ENCODE assay signal across 8 cellular contexts in genomic region chr16:67842509-67843342, GRCh38. TPM values are rescaled to one million over a fixed set of nuclear protein-coding genes. Genes with fewer than 3 reads are reported as not detected.
DNase-seq lines count a peak whose midpoint lies in the region; ATAC-seq and TF ChIP-seq lines count a peak whose summit lies in the region.

No MANE protein-coding gene starts in this region.

- intact Hi-C loops in activated naive CD4-positive, alpha-beta T cell treated with anti-CD3 and anti-CD28 coated beads for 36 hours (cut with micrococcal nuclease): loop anchor here (1.0 to 5.0 kb wide), 9 partner anchors 9 to 615 kb away; partner anchors contain the start of genes CTCF, FHOD1, GFOD2 and RANBP10
- intact Hi-C loops in transverse colon (cut with DNase I; ENCODE audit: low total_unique reads): no loop called here

- peak overlapping the region; percentile 89 for H3K4me3 Mint-ChIP-seq in activated naive CD4-positive, alpha-beta T cell treated with anti-CD3 and anti-CD28 coated beads for 36 hours

- no peaks in the 10 kb centered on the region for H3K27me3 Mint-ChIP-seq in activated naive CD4-positive, alpha-beta T cell treated with anti-CD3 and anti-CD28 coated beads for 36 hours (ENCODE audit: low read depth)

- ATAC-seq in GM18517 (IDR thresholded peaks at IDR 0.05; ENCODE audit: unreplicated experiment): peak; percentile 13
- ATAC-seq in HG03108 (IDR thresholded peaks at IDR 0.05; ENCODE audit: unreplicated experiment): peak; percentile 5

- H3K27ac ChIP-seq in AG04450 (ENCODE audit: low read depth, low read length) (peak overlapping the region; percentile 65), osteoblast (ENCODE audit: low read depth, low read length) (peak overlapping the region; percentile 91), transverse colon (peak overlapping the region; percentile 95 to 98 (median 97))

- 1% methylated on average over 64 of the region's 67 CpGs; no CpG with 5 or more reads in 1 of the 2 donors for WGBS in transverse colon (ENCODE audit: low coverage in 1 of 2), 2 donors

- TF ChIP-seq POLR2A in transverse colon (IDR thresholded peaks at IDR 0.05): no peak

- peak overlapping the region; percentile 87 for H3K27ac Mint-ChIP-seq in activated naive CD4-positive, alpha-beta T cell treated with anti-CD3 and anti-CD28 coated beads for 36 hours

- H3K36me3 ChIP-seq in osteoblast (ENCODE audit: insufficient read depth, low read length) (no peaks in the 10 kb centered on the region), transverse colon (no peaks in the 10 kb centered on the region)

- CTCF ChIA-PET in AG04450 (lab: Charles Lee): interaction anchor here (1.0 to 1.1 kb wide), 2 partner anchors 26 to 153 kb away, joined by 3 read pairs; no protein-coding TSS in a partner anchor
- CTCF ChIA-PET in activated naive CD4-positive, alpha-beta T cell treated with anti-CD3 and anti-CD28 coated beads for 36 hours (lab: Charles Lee): interaction anchor here (0.7 to 4.2 kb wide), 6 partner anchors 9 to 295 kb away, joined by 3 to 35 read pairs (median 3); no protein-coding TSS in a partner anchor

- in situ Hi-C loops in transverse colon (cut with MboI; ENCODE audit: low pct_ligation_motif_present in 1 of 4, low pct_unique_long_range_greater_than_20kb in 1 of 4, low sequenced_read_pairs in 3 of 4): no loop called here

- H3K79me2 ChIP-seq in osteoblast (ENCODE audit: insufficient read depth, low read length): peaks cover 43% of the 10 kb centered on the region

- H2AFZ ChIP-seq in osteoblast (ENCODE audit: low read length): peak overlapping the region; percentile 100

- POLR2A ChIA-PET in AG04450 (lab: Yijun Ruan, JAX): interaction anchor here (0.6 kb wide), 1 partner anchor 384 kb away, joined by 8 read pairs; no protein-coding TSS in a partner anchor

- TF ChIP-seq CTCF in AG04450 (IDR thresholded peaks at IDR 0.05; ENCODE audit: low read depth, low read length): peak; percentile 43
- peak; percentile 41 for TF ChIP-seq CTCF in osteoblast (IDR thresholded peaks at IDR 0.05; ENCODE audit: extremely low read depth, low read depth, low read length)
- peak in 1 of 5 experiments; percentile 22 for TF ChIP-seq CTCF in transverse colon (IDR thresholded peaks at IDR 0.05)

- H3K9me3 ChIP-seq in AG04450 (ENCODE audit: control insufficient read depth, insufficient read depth, low read length) (peaks cover 4% of the 10 kb centered on the region; the same call in 1 of the 2 replicates), osteoblast (ENCODE audit: low read depth, low read length) (no peaks in the 10 kb centered on the region), transverse colon (no peaks in the 10 kb centered on the region)

- H3K4me1 Mint-ChIP-seq in activated naive CD4-positive, alpha-beta T cell treated with anti-CD3 and anti-CD28 coated beads for 36 hours (ENCODE audit: low read depth): peaks cover 35% of the 10 kb centered on the region

- no peak for TF ChIP-seq EP300 in transverse colon (IDR thresholded peaks at IDR 0.05; ENCODE audit: low read depth)

- H3K4me3 ChIP-seq in AG04450 (ENCODE audit: low read depth, low read length) (peak overlapping the region; percentile 97), osteoblast (ENCODE audit: insufficient read depth, low read length) (peak overlapping the region; percentile 98), transverse colon (peak overlapping the region; percentile 51 to 84 (median 82))

- no peaks in the 10 kb centered on the region for H3K27me3 ChIP-seq in AG04450 (ENCODE audit: control insufficient read depth, insufficient read depth, low read length)
- no peaks in the 10 kb centered on the region for H3K27me3 ChIP-seq in osteoblast (ENCODE audit: insufficient read depth, low read length)
- no peaks in the 10 kb centered on the region for H3K27me3 ChIP-seq in transverse colon

- H3K9me3 Mint-ChIP-seq in activated naive CD4-positive, alpha-beta T cell treated with anti-CD3 and anti-CD28 coated beads for 36 hours: no peaks in the 10 kb centered on the region

- DNase-seq in AG04450 (ENCODE audit: low read depth, low spot score) (no peak), RPMI7951 (ENCODE audit: low read depth) (peak; percentile 69), globus pallidus (ENCODE audit: low spot score) (peak; percentile 51), osteoblast (ENCODE audit: insufficient read length, low spot score, missing footprints) (peak; percentile 89), transverse colon (peak; percentile 60)
- DNase-seq in activated naive CD4-positive, alpha-beta T cell treated with anti-CD3 and anti-CD28 coated beads for 36 hours: peak; percentile 71

- peaks cover 4% of the 10 kb centered on the region for H3K36me3 Mint-ChIP-seq in activated naive CD4-positive, alpha-beta T cell treated with anti-CD3 and anti-CD28 coated beads for 36 hours (ENCODE audit: low read depth)

- H3K4me2 ChIP-seq in osteoblast (ENCODE audit: insufficient read depth, low read length): peak overlapping the region; percentile 95

- H4K20me1 ChIP-seq in osteoblast (ENCODE audit: insufficient read depth, low read length): peaks cover 8% of the 10 kb centered on the region

- H3K4me1 ChIP-seq in osteoblast (ENCODE audit: insufficient read depth, low read length) (peaks cover 38% of the 10 kb centered on the region), transverse colon (peaks cover 34 to 45% (median 40%) of the 10 kb centered on the region in 4 donors)

RNA-seq across cellular contexts. Expression of gene THAP11, which starts 0.6 kb away (rescaled TPM):
- polyA plus RNA-seq in AG04450 (2011; rRNA removed): 22.3 and 22.8 TPM in 2 replicates
- polyA minus RNA-seq in AG04450 (2011; rRNA and poly(A)+ RNA removed): 14.4 and 16.2 TPM in 2 replicates
- 36.2 and 41.8 TPM in 2 replicates for total RNA-seq in RPMI7951 (2014; rRNA removed; shearing (Covaris generic))
- 10 to 100 TPM; 19.9 to 20.6 TPM for total RNA-seq in activated naive CD4-positive, alpha-beta T cell treated with anti-CD3 and anti-CD28 coated beads for 36 hours
- total RNA-seq in osteoblast: 23.6 and 25.7 TPM in 2 replicates
- total RNA-seq in transverse colon: 10 to 100 TPM; 24.7 to 44.1 (median 32.7) TPM

RNA-seq across cellular contexts. Expression of gene NUTF2, which starts 4.0 kb away (rescaled TPM):
- polyA plus RNA-seq in AG04450 (2011; rRNA removed): 151 and 190 TPM in 2 replicates
- 368 and 417 TPM in 2 replicates for polyA minus RNA-seq in AG04450 (2011; rRNA and poly(A)+ RNA removed)
- total RNA-seq in RPMI7951 (2014; rRNA removed; shearing (Covaris generic)): 392 and 459 TPM in 2 replicates
- total RNA-seq in activated naive CD4-positive, alpha-beta T cell treated with anti-CD3 and anti-CD28 coated beads for 36 hours: 100 to 1,000 TPM; 165 to 171 TPM
- total RNA-seq in osteoblast: 203 TPM in 2 replicates
- total RNA-seq in transverse colon: 100 to 1,000 TPM in 1 of 4 donors, 10 to 100 TPM in 3; 75.2 to 131 (median 89.0) TPM

RNA-seq across cellular contexts. Expression of gene CENPT, which starts 4.8 kb away (rescaled TPM):
- polyA plus RNA-seq in AG04450 (2011; rRNA removed): 17.9 and 21.7 TPM in 2 replicates
- polyA minus RNA-seq in AG04450 (2011; rRNA and poly(A)+ RNA removed): 21.1 and 27.6 TPM in 2 replicates
- total RNA-seq in RPMI7951 (2014; rRNA removed; shearing (Covaris generic)): 28.5 and 31.2 TPM in 2 replicates
- 10 to 100 TPM; 43.7 to 45.8 TPM for total RNA-seq in activated naive CD4-positive, alpha-beta T cell treated with anti-CD3 and anti-CD28 coated beads for 36 hours
- total RNA-seq in osteoblast (24.2 and 25.6 TPM in 2 replicates), transverse colon (100 to 1,000 TPM in 2 of 4 donors, 10 to 100 TPM in 2; 58.2 to 248 (median 100) TPM)

RNA-seq across cellular contexts. Expression of gene EDC4, which starts 30.1 kb away (rescaled TPM):
- polyA plus RNA-seq in AG04450 (2011; rRNA removed): 18.7 and 31.6 TPM in 2 replicates
- polyA minus RNA-seq in AG04450 (2011; rRNA and poly(A)+ RNA removed): 68.6 and 108 TPM in 2 replicates
- 39.7 and 42.4 TPM in 2 replicates for total RNA-seq in RPMI7951 (2014; rRNA removed; shearing (Covaris generic))
- total RNA-seq in activated naive CD4-positive, alpha-beta T cell treated with anti-CD3 and anti-CD28 coated beads for 36 hours: 10 to 100 TPM; 72.2 to 78.7 TPM
- total RNA-seq in osteoblast (45.7 and 60.8 TPM in 2 replicates), transverse colon (100 to 1,000 TPM in 2 of 4 donors, 10 to 100 TPM in 2; 76.4 to 162 (median 105) TPM)

RNA-seq across cellular contexts. Expression of gene TSNAXIP1, which starts 36.0 kb away (rescaled TPM):
- polyA plus RNA-seq in AG04450 (2011; rRNA removed): 0.92 and 1.1 TPM in 2 replicates
- 0.28 and 0.91 TPM in 2 replicates for polyA minus RNA-seq in AG04450 (2011; rRNA and poly(A)+ RNA removed)
- total RNA-seq in RPMI7951 (2014; rRNA removed; shearing (Covaris generic)): 0.49 TPM in 1 of 2 replicates, not detected in the other
- total RNA-seq in activated naive CD4-positive, alpha-beta T cell treated with anti-CD3 and anti-CD28 coated beads for 36 hours: under 1 TPM; 0.35 to 0.50 TPM
- total RNA-seq in osteoblast (0.88 and 1.8 TPM in 2 replicates), transverse colon (under 1 TPM in 1 of 4 donors, not detected in 3; 0.55 TPM)
